In the genomic region with DNA sequence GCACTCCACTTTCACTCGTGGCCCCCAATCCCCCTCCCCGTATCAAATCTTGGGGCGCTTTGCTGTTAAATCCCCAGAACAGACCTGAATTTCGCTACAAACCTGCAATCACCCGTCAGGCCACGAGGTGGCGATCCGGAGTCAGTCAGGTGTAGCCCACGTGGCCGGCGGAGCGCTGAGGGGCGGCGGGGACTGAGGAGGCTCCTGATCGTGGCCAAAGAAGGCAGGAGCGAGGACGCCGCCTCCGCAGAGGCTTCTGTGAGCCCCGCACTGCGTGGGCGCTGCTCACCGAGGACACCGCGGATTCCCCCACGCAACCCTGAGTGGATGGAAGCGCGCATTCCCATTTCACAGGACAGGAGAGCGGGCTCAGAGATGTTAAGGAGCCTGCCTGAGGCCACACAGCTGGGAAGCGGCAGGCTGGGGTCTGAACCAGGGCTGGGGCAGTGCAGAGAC, we compare ENCODE assay signal across 7 cellular contexts.
DNase-seq lines count a peak whose midpoint lies in the region; ATAC-seq and TF ChIP-seq lines count a peak whose summit lies in the region.

No MANE protein-coding gene starts in this region.

- ATAC-seq in upper lobe of left lung (ENCODE audit: low FRiP score in 2 of 2) = peak; percentile 74 to 92

- no peaks in the 10 kb centered on the region for H3K36me3 ChIP-seq in SK-N-SH (replicated peaks in 1 of 2; ENCODE audit: control insufficient read depth in 1 of 2, insufficient read depth in 2 of 2, low read length in 1 of 2)
- H3K36me3 ChIP-seq in upper lobe of left lung = no peaks in the 10 kb centered on the region

- peaks cover 17% of the 10 kb centered on the region for H3K4me1 Mint-ChIP-seq in activated naive CD4-positive, alpha-beta T cell treated with anti-CD3 and anti-CD28 coated beads, Interleukin-2, amount 10 ng/mL, durations not matched to agents 7 days and 5 days
- H3K4me1 Mint-ChIP-seq in glutamatergic neuron (ENCODE audit: low read depth, unreplicated experiment) = peaks cover 4% of the 10 kb centered on the region

- H3K36me3 Mint-ChIP-seq in activated naive CD4-positive, alpha-beta T cell treated with anti-CD3 and anti-CD28 coated beads, Interleukin-2, amount 10 ng/mL, durations not matched to agents 7 days and 5 days = no peaks in the 10 kb centered on the region
- H3K36me3 Mint-ChIP-seq in glutamatergic neuron (ENCODE audit: unreplicated experiment) = no peaks in the 10 kb centered on the region

- DNase-seq in LoVo (ENCODE audit: low spot score) (peak; percentile 79), SK-N-SH (peak; percentile 93), glutamatergic neuron (peak; percentile 92), posterior vena cava (ENCODE audit: low spot score) (peak; percentile 93), upper lobe of left lung (peak; percentile 73 to 91)
- DNase-seq in activated naive CD4-positive, alpha-beta T cell treated with anti-CD3 and anti-CD28 coated beads, Interleukin-2, amount 10 ng/mL, durations not matched to agents 7 days and 5 days = peak; percentile 91

- no peak overlapping the region for H3K9ac ChIP-seq in SK-N-SH

- H3K4me3 Mint-ChIP-seq in activated naive CD4-positive, alpha-beta T cell treated with anti-CD3 and anti-CD28 coated beads, Interleukin-2, amount 10 ng/mL, durations not matched to agents 7 days and 5 days = peak overlapping the region; percentile 24
- no peak overlapping the region for H3K4me3 Mint-ChIP-seq in glutamatergic neuron (ENCODE audit: unreplicated experiment)

- H3K9me2 ChIP-seq in SK-N-SH = no peaks in the 10 kb centered on the region

- no peak overlapping the region for H3K27ac Mint-ChIP-seq in activated naive CD4-positive, alpha-beta T cell treated with anti-CD3 and anti-CD28 coated beads, Interleukin-2, amount 10 ng/mL, durations not matched to agents 7 days and 5 days
- H3K27ac Mint-ChIP-seq in glutamatergic neuron (ENCODE audit: unreplicated experiment) = no peak overlapping the region

- peaks cover 53% of the 10 kb centered on the region for H3K27me3 Mint-ChIP-seq in activated naive CD4-positive, alpha-beta T cell treated with anti-CD3 and anti-CD28 coated beads, Interleukin-2, amount 10 ng/mL, durations not matched to agents 7 days and 5 days
- H3K27me3 Mint-ChIP-seq in glutamatergic neuron (ENCODE audit: unreplicated experiment) = peaks cover 17% of the 10 kb centered on the region

- TF ChIP-seq CTCF in GM12873 (IDR thresholded peaks at IDR 0.05; ENCODE audit: insufficient read depth, low read depth, low read length, missing control alignments) (peak; percentile 89), SK-N-SH (IDR thresholded peaks at IDR 0.05) (peak; percentile 82), glutamatergic neuron (IDR thresholded peaks at IDR 0.05; ENCODE audit: partially characterized antibody, unreplicated experiment) (peak; percentile 97), upper lobe of left lung (IDR thresholded peaks at IDR 0.05) (peak; percentile 78 to 94 (median 90))

- 13% methylated on average over 20 of the region's 30 CpGs for WGBS in SK-N-SH (ENCODE audit: low lambda C conversion rate)
- WGBS in upper lobe of left lung, 2 donors = 8 to 11% methylated on average over 13 to 30 of the region's 30 CpGs

- H3K4me3 ChIP-seq in SK-N-SH (ENCODE audit: low read depth in 2 of 2, low read length in 1 of 2) (peak overlapping the region in 1 of 2 experiments; percentile 34; a peak in 1 of 4 replicates), upper lobe of left lung (peak overlapping the region in 2 of 4 donors; percentile 15 to 24)

- POLR2A ChIA-PET in SK-N-SH (lab: Yijun Ruan, JAX) = interaction anchor here (1.6 to 1.8 kb wide), 2 partner anchors 18 to 76 kb away, joined by 4 to 7 read pairs; no protein-coding TSS in a partner anchor

- H3K4me2 ChIP-seq in SK-N-SH = peak overlapping the region; percentile 56

- no peak overlapping the region for H2AFZ ChIP-seq in SK-N-SH (ENCODE audit: low read depth)

- TF ChIP-seq POLR2A in upper lobe of left lung (IDR thresholded peaks at IDR 0.05) = no peak

- H3K27ac ChIP-seq in SK-N-SH (ENCODE audit: low read depth in 2 of 2, low read length in 1 of 2) = no peak overlapping the region
- no peak overlapping the region for H3K27ac ChIP-seq in upper lobe of left lung

- peak; percentile 78 for TF ChIP-seq RAD21 in SK-N-SH (IDR thresholded peaks at IDR 0.05; ENCODE audit: low read length)

- no peaks in the 10 kb centered on the region for H3K9me3 Mint-ChIP-seq in activated naive CD4-positive, alpha-beta T cell treated with anti-CD3 and anti-CD28 coated beads, Interleukin-2, amount 10 ng/mL, durations not matched to agents 7 days and 5 days
- peaks cover 2% of the 10 kb centered on the region for H3K9me3 Mint-ChIP-seq in glutamatergic neuron (ENCODE audit: unreplicated experiment)

- peaks cover 34% of the 10 kb centered on the region; the same call in 1 of the 2 replicates for H3K27me3 ChIP-seq in SK-N-SH (ENCODE audit: insufficient read depth)
- peaks cover 0 to 15% (median 7%) of the 10 kb centered on the region in 4 donors for H3K27me3 ChIP-seq in upper lobe of left lung

- H4K20me1 ChIP-seq in SK-N-SH (ENCODE audit: insufficient read depth) = no peaks in the 10 kb centered on the region

- H3K4me1 ChIP-seq in SK-N-SH (ENCODE audit: control insufficient read depth in 1 of 2, insufficient read depth in 2 of 2, low read depth in 1 of 2, low read length in 1 of 2) (peaks cover 0 to 5% of the 10 kb centered on the region in 2 experiments; a peak in 1 of 4 replicates), upper lobe of left lung (peaks cover 7 to 15% (median 12%) of the 10 kb centered on the region in 4 donors)

- intact Hi-C loops in posterior vena cava (cut with DNase I) = no loop called here

- H3K9me3 ChIP-seq in SK-N-SH (no peaks in the 10 kb centered on the region), upper lobe of left lung (no peaks in the 10 kb centered on the region)

- H3F3A ChIP-seq in SK-N-SH (replicated peaks; ENCODE audit: insufficient read depth) = no peaks in the 10 kb centered on the region

- H3K79me2 ChIP-seq in SK-N-SH (ENCODE audit: insufficient read depth) = no peaks in the 10 kb centered on the region

- TF ChIP-seq EP300 in SK-N-SH (IDR thresholded peaks at IDR 0.05; ENCODE audit: borderline replicate concordance in 1 of 2, low read depth in 1 of 2, low read length in 1 of 2) (no peak), upper lobe of left lung (IDR thresholded peaks at IDR 0.05) (no peak)

- CTCF ChIA-PET in SK-N-SH (lab: Yijun Ruan, JAX) = interaction anchor here (0.7 to 10.9 kb wide), 48 partner anchors 10 to 240 kb away, joined by 3 to 502 read pairs (median 6); a partner anchor contains a TSS
- CTCF ChIA-PET in activated naive CD4-positive, alpha-beta T cell treated with anti-CD3 and anti-CD28 coated beads, Interleukin-2, amount 10 ng/mL, durations not matched to agents 7 days and 5 days (lab: Charles Lee) = interaction anchor here (0.7 to 11.9 kb wide), 17 partner anchors 11 to 85 kb away, joined by 3 to 481 read pairs (median 15); no protein-coding TSS in a partner anchor

TF ChIP-seq in SK-N-SH, 30 proteins besides CTCF, POLR2A, EP300 and RAD21 (continues in another document):
- no peak for TF ChIP-seq NRF1 (IDR thresholded peaks at IDR 0.05; ENCODE audit: low read depth, low read length)
- TF ChIP-seq GATA2 (CRISPR knock-in tag; IDR thresholded peaks at IDR 0.05) = no peak
- TF ChIP-seq RFX5 (IDR thresholded peaks at IDR 0.05; ENCODE audit: low read length) = no peak
- no peak for TF ChIP-seq MEF2A (IDR thresholded peaks at IDR 0.05; ENCODE audit: borderline replicate concordance, low read depth)
- peak; percentile 89 for TF ChIP-seq SMC3 (IDR thresholded peaks at IDR 0.05; ENCODE audit: low read depth, low read length)
- TF ChIP-seq, protein P1, sequence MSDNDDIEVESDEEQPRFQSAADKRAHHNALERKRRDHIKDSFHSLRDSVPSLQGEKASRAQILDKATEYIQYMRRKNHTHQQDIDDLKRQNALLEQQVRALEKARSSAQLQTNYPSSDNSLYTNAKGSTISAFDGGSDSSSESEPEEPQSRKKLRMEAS (IDR thresholded peaks at IDR 0.05; ENCODE audit: low read depth) = peak; percentile 92
- TF ChIP-seq GABPA (IDR thresholded peaks at IDR 0.05; ENCODE audit: low read depth) = no peak
- TF ChIP-seq MXI1 (IDR thresholded peaks at IDR 0.05; ENCODE audit: low read depth, low read length) = peak; percentile 81
- no peak; the same call in 1 of the 2 replicates for TF ChIP-seq TCF12 (IDR thresholded peaks at IDR 0.05)
- TF ChIP-seq JUND (IDR thresholded peaks at IDR 0.05) = no peak
- no peak for TF ChIP-seq FOSL2 (IDR thresholded peaks at IDR 0.05; ENCODE audit: borderline replicate concordance, low read depth)
- TF ChIP-seq TEAD4 (IDR thresholded peaks at IDR 0.05; ENCODE audit: borderline replicate concordance, insufficient read depth) = no peak
- TF ChIP-seq FOXM1 (IDR thresholded peaks at IDR 0.05; ENCODE audit: low read depth) = no peak
- TF ChIP-seq, protein P2, sequence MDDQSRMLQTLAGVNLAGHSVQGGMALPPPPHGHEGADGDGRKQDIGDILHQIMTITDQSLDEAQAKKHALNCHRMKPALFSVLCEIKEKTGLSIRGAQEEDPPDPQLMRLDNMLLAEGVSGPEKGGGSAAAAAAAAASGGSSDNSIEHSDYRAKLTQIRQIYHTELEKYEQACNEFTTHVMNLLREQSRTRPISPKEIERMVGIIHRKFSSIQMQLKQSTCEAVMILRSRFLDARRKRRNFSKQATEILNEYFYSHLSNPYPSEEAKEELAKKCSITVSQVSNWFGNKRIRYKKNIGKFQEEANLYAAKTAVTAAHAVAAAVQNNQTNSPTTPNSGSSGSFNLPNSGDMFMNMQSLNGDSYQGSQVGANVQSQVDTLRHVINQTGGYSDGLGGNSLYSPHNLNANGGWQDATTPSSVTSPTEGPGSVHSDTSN (IDR thresholded peaks at IDR 0.05) = no peak
- no peak for TF ChIP-seq YY1 (IDR thresholded peaks at IDR 0.05; ENCODE audit: low read depth)
- TF ChIP-seq, protein P3, sequence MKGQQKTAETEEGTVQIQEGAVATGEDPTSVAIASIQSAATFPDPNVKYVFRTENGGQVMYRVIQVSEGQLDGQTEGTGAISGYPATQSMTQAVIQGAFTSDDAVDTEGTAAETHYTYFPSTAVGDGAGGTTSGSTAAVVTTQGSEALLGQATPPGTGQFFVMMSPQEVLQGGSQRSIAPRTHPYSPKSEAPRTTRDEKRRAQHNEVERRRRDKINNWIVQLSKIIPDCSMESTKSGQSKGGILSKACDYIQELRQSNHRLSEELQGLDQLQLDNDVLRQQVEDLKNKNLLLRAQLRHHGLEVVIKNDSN (IDR thresholded peaks at IDR 0.05; ENCODE audit: borderline replicate concordance, low read depth) = peak; percentile 88
- TF ChIP-seq POLR2AphosphoS5 (IDR thresholded peaks at IDR 0.05; ENCODE audit: low read depth, low read length) = no peak
- no peak for TF ChIP-seq SIN3A (IDR thresholded peaks at IDR 0.05; ENCODE audit: borderline replicate concordance, low read depth, low read length)
- TF ChIP-seq ELF1 (IDR thresholded peaks at IDR 0.05) = no peak
